Comparison of ENCODE assay signal across 1 cellular context in the genomic region with DNA sequence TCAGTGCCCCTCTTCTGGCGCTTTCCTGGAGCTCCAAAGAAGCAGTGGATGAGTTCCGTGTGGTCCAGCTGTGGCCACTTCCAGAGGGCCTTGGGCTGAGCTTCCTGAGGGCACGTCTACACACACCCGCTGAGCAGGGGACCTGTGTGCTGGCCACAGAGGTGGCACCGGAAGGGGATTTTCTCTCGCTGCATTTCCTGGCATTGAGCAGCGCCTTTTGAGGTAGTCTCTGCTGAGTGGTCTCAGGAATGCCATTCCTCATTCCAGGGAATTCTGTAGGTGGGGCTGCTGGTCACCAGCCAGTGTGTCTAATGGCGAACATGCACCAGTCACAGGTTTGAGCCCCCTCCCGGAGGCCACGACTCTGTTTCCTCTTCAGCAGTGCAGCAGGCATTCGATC.
TF ChIP-seq lines count a peak whose summit lies in the region.

No MANE protein-coding gene starts in this region.

TF ChIP-seq in WTC11, 78 proteins besides CTCF, POLR2A, EP300 and RAD21 (continued from another document):
- TF ChIP-seq, protein P1, sequence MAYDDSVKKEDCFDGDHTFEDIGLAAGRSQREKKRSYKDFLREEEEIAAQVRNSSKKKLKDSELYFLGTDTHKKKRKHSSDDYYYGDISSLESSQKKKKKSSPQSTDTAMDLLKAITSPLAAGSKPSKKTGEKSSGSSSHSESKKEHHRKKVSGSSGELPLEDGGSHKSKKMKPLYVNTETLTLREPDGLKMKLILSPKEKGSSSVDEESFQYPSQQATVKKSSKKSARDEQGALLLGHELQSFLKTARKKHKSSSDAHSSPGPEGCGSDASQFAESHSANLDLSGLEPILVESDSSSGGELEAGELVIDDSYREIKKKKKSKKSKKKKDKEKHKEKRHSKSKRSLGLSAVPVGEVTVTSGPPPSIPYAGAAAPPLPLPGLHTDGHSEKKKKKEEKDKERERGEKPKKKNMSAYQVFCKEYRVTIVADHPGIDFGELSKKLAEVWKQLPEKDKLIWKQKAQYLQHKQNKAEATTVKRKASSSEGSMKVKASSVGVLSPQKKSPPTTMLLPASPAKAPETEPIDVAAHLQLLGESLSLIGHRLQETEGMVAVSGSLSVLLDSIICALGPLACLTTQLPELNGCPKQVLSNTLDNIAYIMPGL (CRISPR knock-in tag; IDR thresholded peaks at IDR 0.05), result no peak
- no peak for TF ChIP-seq ATF1 (CRISPR knock-in tag; IDR thresholded peaks at IDR 0.05)
- no peak for TF ChIP-seq CBFB (CRISPR knock-in tag; IDR thresholded peaks at IDR 0.05; ENCODE audit: low read depth)
- TF ChIP-seq, protein P2, sequence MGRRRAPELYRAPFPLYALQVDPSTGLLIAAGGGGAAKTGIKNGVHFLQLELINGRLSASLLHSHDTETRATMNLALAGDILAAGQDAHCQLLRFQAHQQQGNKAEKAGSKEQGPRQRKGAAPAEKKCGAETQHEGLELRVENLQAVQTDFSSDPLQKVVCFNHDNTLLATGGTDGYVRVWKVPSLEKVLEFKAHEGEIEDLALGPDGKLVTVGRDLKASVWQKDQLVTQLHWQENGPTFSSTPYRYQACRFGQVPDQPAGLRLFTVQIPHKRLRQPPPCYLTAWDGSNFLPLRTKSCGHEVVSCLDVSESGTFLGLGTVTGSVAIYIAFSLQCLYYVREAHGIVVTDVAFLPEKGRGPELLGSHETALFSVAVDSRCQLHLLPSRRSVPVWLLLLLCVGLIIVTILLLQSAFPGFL (CRISPR knock-in tag; IDR thresholded peaks at IDR 0.05; ENCODE audit: borderline replicate concordance), result no peak
- no peak for TF ChIP-seq RELA (CRISPR knock-in tag; IDR thresholded peaks at IDR 0.05; ENCODE audit: borderline replicate concordance)
- TF ChIP-seq IRF2 (CRISPR knock-in tag; IDR thresholded peaks at IDR 0.05; ENCODE audit: borderline replicate concordance, low read depth), result no peak
- TF ChIP-seq ZNF396 (CRISPR knock-in tag; IDR thresholded peaks at IDR 0.05; ENCODE audit: borderline replicate concordance), result no peak
TF ChIP-seq in WTC11: peak in this region for 0.
